1 cellular context compared by ENCODE assay signal in genomic region chr4:55435136-55435535, GRCh38.
A peak's percentile ranks its signal among the peaks of the same experiment; 100 is the strongest.
TF ChIP-seq lines count a peak whose summit lies in the region.

No MANE protein-coding gene starts in this region.

TF ChIP-seq in GM12878, 131 proteins besides CTCF, POLR2A, EP300 and RAD21 (continued from another document):
- TF ChIP-seq, protein P1, sequence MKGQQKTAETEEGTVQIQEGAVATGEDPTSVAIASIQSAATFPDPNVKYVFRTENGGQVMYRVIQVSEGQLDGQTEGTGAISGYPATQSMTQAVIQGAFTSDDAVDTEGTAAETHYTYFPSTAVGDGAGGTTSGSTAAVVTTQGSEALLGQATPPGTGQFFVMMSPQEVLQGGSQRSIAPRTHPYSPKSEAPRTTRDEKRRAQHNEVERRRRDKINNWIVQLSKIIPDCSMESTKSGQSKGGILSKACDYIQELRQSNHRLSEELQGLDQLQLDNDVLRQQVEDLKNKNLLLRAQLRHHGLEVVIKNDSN (IDR thresholded peaks at IDR 0.05; ENCODE audit: borderline replicate concordance, extremely low read length, insufficient read depth, low read depth, low read length) = peak; percentile 26
- TF ChIP-seq, protein P2, sequence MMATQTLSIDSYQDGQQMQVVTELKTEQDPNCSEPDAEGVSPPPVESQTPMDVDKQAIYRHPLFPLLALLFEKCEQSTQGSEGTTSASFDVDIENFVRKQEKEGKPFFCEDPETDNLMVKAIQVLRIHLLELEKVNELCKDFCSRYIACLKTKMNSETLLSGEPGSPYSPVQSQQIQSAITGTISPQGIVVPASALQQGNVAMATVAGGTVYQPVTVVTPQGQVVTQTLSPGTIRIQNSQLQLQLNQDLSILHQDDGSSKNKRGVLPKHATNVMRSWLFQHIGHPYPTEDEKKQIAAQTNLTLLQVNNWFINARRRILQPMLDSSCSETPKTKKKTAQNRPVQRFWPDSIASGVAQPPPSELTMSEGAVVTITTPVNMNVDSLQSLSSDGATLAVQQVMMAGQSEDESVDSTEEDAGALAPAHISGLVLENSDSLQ (IDR thresholded peaks at IDR 0.05) = peak; percentile 58; the same call in 1 of the 2 replicates
- TF ChIP-seq DPF2 (IDR thresholded peaks at IDR 0.05) (no peak), BHLHE40 (IDR thresholded peaks at IDR 0.05; ENCODE audit: borderline replicate concordance in 1 of 2, low read depth in 2 of 2, low read length in 1 of 2) (peak; percentile 29 to 33; a peak in 1 of 4 replicates), BCL11A (IDR thresholded peaks at IDR 0.05; ENCODE audit: low read depth, low read length) (no peak), YY1 (IDR thresholded peaks at IDR 0.05; ENCODE audit: low read depth, low read length) (no peak), TCF12 (IDR thresholded peaks at IDR 0.05; ENCODE audit: low read depth, low read length) (no peak), ELK1 (IDR thresholded peaks at IDR 0.05; ENCODE audit: low read depth, low read length) (no peak), RBBP5 (conservative IDR thresholded peaks at IDR 0.05) (no peak), RB1 (IDR thresholded peaks at IDR 0.05; ENCODE audit: borderline replicate concordance) (no peak), ZBTB4 (CRISPR knock-in tag; IDR thresholded peaks at IDR 0.05) (no peak), EGR1 (IDR thresholded peaks at IDR 0.05; ENCODE audit: borderline replicate concordance in 1 of 2, low read depth in 2 of 2, low read length in 2 of 2) (no peak), IKZF1 (conservative IDR thresholded peaks at IDR 0.05) (no peak), SUZ12 (IDR thresholded peaks at IDR 0.05; ENCODE audit: unreplicated experiment) (no peak), RUNX3 (IDR thresholded peaks at IDR 0.05; ENCODE audit: low read length) (peak; percentile 58)
- TF ChIP-seq, protein P3, sequence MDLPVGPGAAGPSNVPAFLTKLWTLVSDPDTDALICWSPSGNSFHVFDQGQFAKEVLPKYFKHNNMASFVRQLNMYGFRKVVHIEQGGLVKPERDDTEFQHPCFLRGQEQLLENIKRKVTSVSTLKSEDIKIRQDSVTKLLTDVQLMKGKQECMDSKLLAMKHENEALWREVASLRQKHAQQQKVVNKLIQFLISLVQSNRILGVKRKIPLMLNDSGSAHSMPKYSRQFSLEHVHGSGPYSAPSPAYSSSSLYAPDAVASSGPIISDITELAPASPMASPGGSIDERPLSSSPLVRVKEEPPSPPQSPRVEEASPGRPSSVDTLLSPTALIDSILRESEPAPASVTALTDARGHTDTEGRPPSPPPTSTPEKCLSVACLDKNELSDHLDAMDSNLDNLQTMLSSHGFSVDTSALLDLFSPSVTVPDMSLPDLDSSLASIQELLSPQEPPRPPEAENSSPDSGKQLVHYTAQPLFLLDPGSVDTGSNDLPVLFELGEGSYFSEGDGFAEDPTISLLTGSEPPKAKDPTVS (IDR thresholded peaks at IDR 0.05; ENCODE audit: low read depth, low read length) = peak; percentile 82
- TF ChIP-seq, protein P4, sequence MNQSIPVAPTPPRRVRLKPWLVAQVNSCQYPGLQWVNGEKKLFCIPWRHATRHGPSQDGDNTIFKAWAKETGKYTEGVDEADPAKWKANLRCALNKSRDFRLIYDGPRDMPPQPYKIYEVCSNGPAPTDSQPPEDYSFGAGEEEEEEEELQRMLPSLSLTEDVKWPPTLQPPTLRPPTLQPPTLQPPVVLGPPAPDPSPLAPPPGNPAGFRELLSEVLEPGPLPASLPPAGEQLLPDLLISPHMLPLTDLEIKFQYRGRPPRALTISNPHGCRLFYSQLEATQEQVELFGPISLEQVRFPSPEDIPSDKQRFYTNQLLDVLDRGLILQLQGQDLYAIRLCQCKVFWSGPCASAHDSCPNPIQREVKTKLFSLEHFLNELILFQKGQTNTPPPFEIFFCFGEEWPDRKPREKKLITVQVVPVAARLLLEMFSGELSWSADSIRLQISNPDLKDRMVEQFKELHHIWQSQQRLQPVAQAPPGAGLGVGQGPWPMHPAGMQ (IDR thresholded peaks at IDR 0.05; ENCODE audit: borderline replicate concordance) = no peak
- TF ChIP-seq, protein P5, sequence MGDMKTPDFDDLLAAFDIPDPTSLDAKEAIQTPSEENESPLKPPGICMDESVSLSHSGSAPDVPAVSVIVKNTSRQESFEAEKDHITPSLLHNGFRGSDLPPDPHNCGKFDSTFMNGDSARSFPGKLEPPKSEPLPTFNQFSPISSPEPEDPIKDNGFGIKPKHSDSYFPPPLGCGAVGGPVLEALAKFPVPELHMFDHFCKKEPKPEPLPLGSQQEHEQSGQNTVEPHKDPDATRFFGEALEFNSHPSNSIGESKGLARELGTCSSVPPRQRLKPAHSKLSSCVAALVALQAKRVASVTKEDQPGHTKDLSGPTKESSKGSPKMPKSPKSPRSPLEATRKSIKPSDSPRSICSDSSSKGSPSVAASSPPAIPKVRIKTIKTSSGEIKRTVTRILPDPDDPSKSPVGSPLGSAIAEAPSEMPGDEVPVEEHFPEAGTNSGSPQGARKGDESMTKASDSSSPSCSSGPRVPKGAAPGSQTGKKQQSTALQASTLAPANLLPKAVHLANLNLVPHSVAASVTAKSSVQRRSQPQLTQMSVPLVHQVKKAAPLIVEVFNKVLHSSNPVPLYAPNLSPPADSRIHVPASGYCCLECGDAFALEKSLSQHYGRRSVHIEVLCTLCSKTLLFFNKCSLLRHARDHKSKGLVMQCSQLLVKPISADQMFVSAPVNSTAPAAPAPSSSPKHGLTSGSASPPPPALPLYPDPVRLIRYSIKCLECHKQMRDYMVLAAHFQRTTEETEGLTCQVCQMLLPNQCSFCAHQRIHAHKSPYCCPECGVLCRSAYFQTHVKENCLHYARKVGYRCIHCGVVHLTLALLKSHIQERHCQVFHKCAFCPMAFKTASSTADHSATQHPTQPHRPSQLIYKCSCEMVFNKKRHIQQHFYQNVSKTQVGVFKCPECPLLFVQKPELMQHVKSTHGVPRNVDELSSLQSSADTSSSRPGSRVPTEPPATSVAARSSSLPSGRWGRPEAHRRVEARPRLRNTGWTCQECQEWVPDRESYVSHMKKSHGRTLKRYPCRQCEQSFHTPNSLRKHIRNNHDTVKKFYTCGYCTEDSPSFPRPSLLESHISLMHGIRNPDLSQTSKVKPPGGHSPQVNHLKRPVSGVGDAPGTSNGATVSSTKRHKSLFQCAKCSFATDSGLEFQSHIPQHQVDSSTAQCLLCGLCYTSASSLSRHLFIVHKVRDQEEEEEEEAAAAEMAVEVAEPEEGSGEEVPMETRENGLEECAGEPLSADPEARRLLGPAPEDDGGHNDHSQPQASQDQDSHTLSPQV (IDR thresholded peaks at IDR 0.05) = no peak
- TF ChIP-seq, protein P6, sequence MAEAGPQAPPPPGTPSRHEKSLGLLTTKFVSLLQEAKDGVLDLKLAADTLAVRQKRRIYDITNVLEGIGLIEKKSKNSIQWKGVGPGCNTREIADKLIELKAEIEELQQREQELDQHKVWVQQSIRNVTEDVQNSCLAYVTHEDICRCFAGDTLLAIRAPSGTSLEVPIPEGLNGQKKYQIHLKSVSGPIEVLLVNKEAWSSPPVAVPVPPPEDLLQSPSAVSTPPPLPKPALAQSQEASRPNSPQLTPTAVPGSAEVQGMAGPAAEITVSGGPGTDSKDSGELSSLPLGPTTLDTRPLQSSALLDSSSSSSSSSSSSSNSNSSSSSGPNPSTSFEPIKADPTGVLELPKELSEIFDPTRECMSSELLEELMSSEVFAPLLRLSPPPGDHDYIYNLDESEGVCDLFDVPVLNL (IDR thresholded peaks at IDR 0.05; ENCODE audit: low read depth, low read length) = no peak
